1 cellular context compared by ENCODE assay signal in the genomic region with DNA sequence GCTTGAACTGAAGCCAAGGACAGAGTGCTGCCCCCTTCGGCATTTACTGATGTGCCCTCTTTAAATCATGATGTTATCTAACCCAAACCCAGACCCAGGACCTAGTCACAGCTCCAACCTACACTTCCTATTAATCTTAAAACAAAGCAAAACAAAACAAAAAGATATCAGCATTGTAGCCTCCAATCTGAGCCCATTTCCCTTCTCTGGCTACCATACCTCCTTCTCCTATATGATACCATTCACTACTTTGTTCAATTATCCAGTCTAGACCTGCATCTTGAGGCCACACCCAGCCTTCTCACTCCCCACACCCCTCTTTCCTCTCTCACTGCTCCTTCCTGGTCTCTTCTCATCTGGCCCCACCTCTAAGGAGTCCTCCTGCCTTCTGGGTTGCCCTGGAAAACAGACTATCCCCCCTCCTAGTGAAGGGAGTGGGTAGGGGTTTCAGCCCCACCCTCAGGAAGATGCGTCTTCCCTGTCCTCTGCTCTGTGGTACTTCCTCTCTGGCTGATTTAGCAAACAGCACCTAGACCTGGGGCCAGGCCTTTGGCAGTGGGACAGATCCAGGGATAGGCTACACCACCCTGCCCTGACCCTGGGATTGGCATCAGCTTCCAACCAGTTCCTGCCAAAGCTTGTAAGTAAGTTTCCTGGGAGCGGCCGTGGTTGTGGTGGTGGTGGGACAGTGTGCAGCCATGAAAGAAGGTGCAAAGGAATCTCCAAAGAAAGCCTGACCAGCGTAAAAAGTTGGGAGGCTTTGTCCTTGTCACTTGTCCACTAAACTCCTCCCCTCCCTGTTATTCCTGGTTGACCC.
A peak's percentile ranks its signal among the peaks of the same experiment; 100 is the strongest.
TF ChIP-seq lines count a peak whose summit lies in the region.

No MANE protein-coding gene starts in this region.

TF ChIP-seq in HepG2, 621 proteins besides CTCF, POLR2A, EP300 and RAD21 (continued from another document):
- TF ChIP-seq ZIK1 (CRISPR knock-in tag; IDR thresholded peaks at IDR 0.05; ENCODE audit: borderline replicate concordance, low read depth), result peak; percentile 65; the same call in 1 of the 2 replicates
- TF ChIP-seq ZNF580 (CRISPR knock-in tag; IDR thresholded peaks at IDR 0.05; ENCODE audit: borderline replicate concordance, low read depth), result no peak
- TF ChIP-seq, protein P1, sequence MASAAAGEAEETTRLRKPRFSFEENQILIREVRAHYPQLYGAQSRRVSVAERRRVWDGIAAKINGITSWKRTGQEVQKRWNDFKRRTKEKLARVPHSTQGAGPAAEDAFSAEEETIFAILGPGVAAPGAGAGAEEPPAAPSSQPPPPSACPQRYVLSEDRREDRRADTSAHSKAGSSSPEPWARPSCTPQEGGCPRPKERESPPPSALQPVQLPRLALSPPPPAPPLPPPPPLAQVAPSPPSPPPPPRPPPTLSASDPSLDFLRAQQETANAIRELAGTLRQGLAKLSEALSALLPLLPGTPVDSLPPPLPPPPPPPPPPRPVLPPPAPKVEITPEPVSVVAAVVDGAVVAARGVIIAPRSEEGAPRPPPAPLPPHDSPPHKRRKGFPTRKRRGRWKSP (CRISPR knock-in tag; IDR thresholded peaks at IDR 0.05), result no peak
- no peak for TF ChIP-seq ZNF768 (CRISPR knock-in tag; IDR thresholded peaks at IDR 0.05)
- 0 out of 2 replicates have a peak, but pooled peaks have one; percentile 15 for TF ChIP-seq ZNF550 (CRISPR knock-in tag; IDR thresholded peaks at IDR 0.05; ENCODE audit: borderline replicate concordance)
